Comparison of ENCODE assay signal across 16 cellular contexts in the genomic region with DNA sequence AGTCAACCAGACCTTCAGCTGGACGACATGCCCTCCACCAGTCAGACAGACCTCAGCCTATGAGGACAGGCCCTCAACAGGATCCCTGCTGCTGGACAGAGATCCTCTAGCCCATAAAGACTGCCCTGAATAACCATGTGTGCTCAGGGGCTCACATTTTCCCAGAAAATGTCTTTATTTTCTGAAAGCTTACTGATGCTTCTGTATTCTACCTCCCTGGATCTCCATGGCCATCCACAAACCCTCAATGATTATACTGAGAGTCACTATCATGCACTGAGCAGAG. TPM values are rescaled to one million over a fixed set of nuclear protein-coding genes. Genes with fewer than 3 reads are reported as not detected.
DNase-seq lines count a peak whose midpoint lies in the region; ATAC-seq and TF ChIP-seq lines count a peak whose summit lies in the region.
"Had no signal": no experiment of that assay in that cellular context is flagged by ENCODE, and none has a peak within 500 bp of the region (broad histone marks: within the 10 kb centered on the region; RNA-seq: fewer than 3 reads in every experiment).

No MANE protein-coding gene starts in this region.

- no peaks in the 10 kb centered on the region for H3K36me3 ChIP-seq in CD8-positive, alpha-beta T cell (ENCODE audit: insufficient read depth, low read length)
- H3K36me3 ChIP-seq in naive thymus-derived CD4-positive, alpha-beta T cell (ENCODE audit: control insufficient read depth in 2 of 3, insufficient read depth in 3 of 3, low read length in 3 of 3): no peaks in the 10 kb centered on the region
- H3K36me3 ChIP-seq: prostate gland had no signal

- no peak overlapping the region for H3K27ac Mint-ChIP-seq in T-helper 1 cell treated with Interleukin-12 subunit alpha and Interleukin-12 subunit beta and Interleukin-4 antibody, amounts not matched to agents 30 μg/mL and 1 μg/mL, for 36 hours
- peak overlapping the region; percentile 25 for H3K27ac Mint-ChIP-seq in CD8-positive, alpha-beta T cell
- no peak overlapping the region for H3K27ac Mint-ChIP-seq in WTC11
- H3K27ac Mint-ChIP-seq in naive thymus-derived CD4-positive, alpha-beta T cell: peak overlapping the region in 2 of 9 donors; percentile 42 to 45

- no peaks in the 10 kb centered on the region for H3K27me3 ChIP-seq in CD8-positive, alpha-beta T cell (ENCODE audit: insufficient read depth, low read length)
- H3K27me3 ChIP-seq in naive thymus-derived CD4-positive, alpha-beta T cell (ENCODE audit: control insufficient read depth in 2 of 2, insufficient read depth in 2 of 2, low read length in 2 of 2): no peaks in the 10 kb centered on the region
- H3K27me3 ChIP-seq: stomach had no signal

- intact Hi-C loops in CD8-positive, alpha-beta T cell (cut with DNase I, micrococcal nuclease): no loop called here
- intact Hi-C loops in naive thymus-derived CD4-positive, alpha-beta T cell (cut with micrococcal nuclease): no loop called here

- H3K4me1 Mint-ChIP-seq in T-helper 1 cell treated with Interleukin-12 subunit alpha and Interleukin-12 subunit beta and Interleukin-4 antibody, amounts not matched to agents 30 μg/mL and 1 μg/mL, for 36 hours (ENCODE audit: low read depth): peaks cover 14% of the 10 kb centered on the region
- peaks cover 12% of the 10 kb centered on the region for H3K4me1 Mint-ChIP-seq in CD8-positive, alpha-beta T cell (ENCODE audit: low read depth)
- peaks cover 17% of the 10 kb centered on the region for H3K4me1 Mint-ChIP-seq in WTC11
- H3K4me1 Mint-ChIP-seq in naive thymus-derived CD4-positive, alpha-beta T cell: peaks cover 8 to 17% (median 13%) of the 10 kb centered on the region in 7 donors

- peaks cover 10% of the 10 kb centered on the region for H3K4me1 ChIP-seq in CD8-positive, alpha-beta T cell (ENCODE audit: insufficient read depth, low read length)
- H3K4me1 ChIP-seq in naive thymus-derived CD4-positive, alpha-beta T cell (ENCODE audit: control insufficient read depth in 2 of 2, insufficient read depth in 2 of 2, low read length in 2 of 2): peaks cover 0 to 9% of the 10 kb centered on the region in 2 donors

- H3K4me3 ChIP-seq in CD8-positive, alpha-beta T cell (ENCODE audit: low read depth, low read length): no peak overlapping the region
- no peak overlapping the region for H3K4me3 ChIP-seq in naive thymus-derived CD4-positive, alpha-beta T cell (ENCODE audit: low read length)
- H3K4me3 ChIP-seq: prostate gland had no signal

- H3K27me3 Mint-ChIP-seq in T-helper 1 cell treated with Interleukin-12 subunit alpha and Interleukin-12 subunit beta and Interleukin-4 antibody, amounts not matched to agents 30 μg/mL and 1 μg/mL, for 36 hours (ENCODE audit: low read depth): no peaks in the 10 kb centered on the region
- no peaks in the 10 kb centered on the region for H3K27me3 Mint-ChIP-seq in CD8-positive, alpha-beta T cell (ENCODE audit: low read depth)
- H3K27me3 Mint-ChIP-seq in WTC11 (ENCODE audit: low read depth): peaks cover 35% of the 10 kb centered on the region
- peaks cover 0 to 3% (median 0%) of the 10 kb centered on the region in 5 donors for H3K27me3 Mint-ChIP-seq in naive thymus-derived CD4-positive, alpha-beta T cell

- POLR2A ChIA-PET in CD8-positive, alpha-beta T cell (lab: Charles Lee): interaction anchor here (4.6 kb wide), 1 partner anchor 11 kb away, joined by 31 read pairs; a partner anchor contains a TSS
- POLR2A ChIA-PET in WTC11 (lab: Charles Lee): no interaction called here
- POLR2A ChIA-PET in naive thymus-derived CD4-positive, alpha-beta T cell (lab: Charles Lee): interaction anchor here (0.8 to 5.7 kb wide), 2 partner anchors 11 to 27 kb away, joined by 3 to 58 read pairs; a partner anchor contains a TSS

- H3K4me3 Mint-ChIP-seq in T-helper 1 cell treated with Interleukin-12 subunit alpha and Interleukin-12 subunit beta and Interleukin-4 antibody, amounts not matched to agents 30 μg/mL and 1 μg/mL, for 36 hours: peak overlapping the region; percentile 8
- H3K4me3 Mint-ChIP-seq in CD8-positive, alpha-beta T cell: peak overlapping the region; percentile 83
- H3K4me3 Mint-ChIP-seq in WTC11: peak overlapping the region; percentile 78; the same call in 1 of the 2 replicates
- peak overlapping the region in 9 of 10 donors; percentile 30 to 91 (median 82) for H3K4me3 Mint-ChIP-seq in naive thymus-derived CD4-positive, alpha-beta T cell

- no peaks in the 10 kb centered on the region for H3K9me3 ChIP-seq in CD8-positive, alpha-beta T cell (ENCODE audit: low read length)
- H3K9me3 ChIP-seq in naive thymus-derived CD4-positive, alpha-beta T cell (ENCODE audit: control insufficient read depth in 2 of 3, low read length in 3 of 3): no peaks in the 10 kb centered on the region
- H3K9me3 ChIP-seq: prostate gland, stomach had no signal

- no peak for TF ChIP-seq CTCF in CD8-positive, alpha-beta T cell (IDR thresholded peaks at IDR 0.05)
- TF ChIP-seq CTCF in WTC11 (IDR thresholded peaks at IDR 0.05): no peak

- CTCF ChIA-PET in CD8-positive, alpha-beta T cell (lab: Charles Lee): interaction anchor here (1.2 kb wide), 1 partner anchor 21 kb away, joined by 4 read pairs; no protein-coding TSS in a partner anchor
- CTCF ChIA-PET in WTC11 (lab: Charles Lee): interaction anchor here (1.3 to 3.6 kb wide), 2 partner anchors 19 to 21 kb away, joined by 3 to 13 read pairs; no protein-coding TSS in a partner anchor
- CTCF ChIA-PET in naive thymus-derived CD4-positive, alpha-beta T cell (lab: Charles Lee): interaction anchor here (3.6 kb wide), 1 partner anchor 12 kb away, joined by 19 read pairs; a partner anchor contains a TSS

- DNase-seq in T-helper 1 cell (no peak), WTC11 (ENCODE audit: low spot score) (no peak), DMS 273 (lab: John Stamatoyannopoulos, UW; ENCODE audit: unreplicated experiment) (no peak), NOMO-1 treated with dmso at 0.1 percent for 144 hours (lab: John Stamatoyannopoulos, UW; ENCODE audit: unreplicated experiment) (no peak)
- DNase-seq in CD8-positive, alpha-beta T cell: no peak
- DNase-seq in naive thymus-derived CD4-positive, alpha-beta T cell: no peak
- DNase-seq: activated CD4-positive, alpha-beta T cell treated with anti-CD3 and anti-CD28 coated beads, Interleukin-2, amount 50 U/mL, for 4 hours; activated effector memory CD4-positive, alpha-beta T cell treated with anti-CD3 and anti-CD28 coated beads, Interleukin-2, amount 50 U/mL, for 16 hours; effector CD4-positive, alpha-beta T cell; GDM1; MV-4-11; stomach had no signal

- no peaks in the 10 kb centered on the region for H3K9me3 Mint-ChIP-seq in T-helper 1 cell treated with Interleukin-12 subunit alpha and Interleukin-12 subunit beta and Interleukin-4 antibody, amounts not matched to agents 30 μg/mL and 1 μg/mL, for 36 hours
- no peaks in the 10 kb centered on the region for H3K9me3 Mint-ChIP-seq in CD8-positive, alpha-beta T cell
- no peaks in the 10 kb centered on the region for H3K9me3 Mint-ChIP-seq in WTC11
- no peaks in the 10 kb centered on the region for H3K9me3 Mint-ChIP-seq in naive thymus-derived CD4-positive, alpha-beta T cell

- peaks cover 3% of the 10 kb centered on the region for H3K36me3 Mint-ChIP-seq in T-helper 1 cell treated with Interleukin-12 subunit alpha and Interleukin-12 subunit beta and Interleukin-4 antibody, amounts not matched to agents 30 μg/mL and 1 μg/mL, for 36 hours (ENCODE audit: low read depth)
- H3K36me3 Mint-ChIP-seq in CD8-positive, alpha-beta T cell: peaks cover 5% of the 10 kb centered on the region
- H3K36me3 Mint-ChIP-seq in WTC11: peaks cover 5% of the 10 kb centered on the region; the same call in 1 of the 2 replicates
- peaks cover 0 to 2% (median 0%) of the 10 kb centered on the region in 5 donors for H3K36me3 Mint-ChIP-seq in naive thymus-derived CD4-positive, alpha-beta T cell

- no peak overlapping the region for H3K27ac ChIP-seq in CD8-positive, alpha-beta T cell (ENCODE audit: low read depth, low read length)
- no peak overlapping the region for H3K27ac ChIP-seq in naive thymus-derived CD4-positive, alpha-beta T cell (ENCODE audit: low read depth, low read length)
- H3K27ac ChIP-seq: prostate gland had no signal

- ATAC-seq in CD8-positive, alpha-beta T cell: no peak
- ATAC-seq in WTC11 (no peak), GM21423 (IDR thresholded peaks at IDR 0.05; ENCODE audit: unreplicated experiment) (no peak)
- no peak for ATAC-seq in naive thymus-derived CD4-positive, alpha-beta T cell
- ATAC-seq: HCT116 had no signal

TF ChIP-seq in WTC11, 78 proteins besides CTCF, POLR2A, EP300 and RAD21 (continues in another document):
- TF ChIP-seq IRF2 (CRISPR knock-in tag; IDR thresholded peaks at IDR 0.05; ENCODE audit: borderline replicate concordance, low read depth) (no peak), TEAD1 (CRISPR knock-in tag; IDR thresholded peaks at IDR 0.05) (no peak), NR3C1 (CRISPR knock-in tag; conservative IDR thresholded peaks at IDR 0.05; ENCODE audit: low read depth) (no peak), ZNF416 (CRISPR knock-in tag; IDR thresholded peaks at IDR 0.05) (no peak), RELA (CRISPR knock-in tag; IDR thresholded peaks at IDR 0.05; ENCODE audit: borderline replicate concordance) (no peak), EMX1 (CRISPR knock-in tag; IDR thresholded peaks at IDR 0.05) (no peak)
- TF ChIP-seq, protein P1, sequence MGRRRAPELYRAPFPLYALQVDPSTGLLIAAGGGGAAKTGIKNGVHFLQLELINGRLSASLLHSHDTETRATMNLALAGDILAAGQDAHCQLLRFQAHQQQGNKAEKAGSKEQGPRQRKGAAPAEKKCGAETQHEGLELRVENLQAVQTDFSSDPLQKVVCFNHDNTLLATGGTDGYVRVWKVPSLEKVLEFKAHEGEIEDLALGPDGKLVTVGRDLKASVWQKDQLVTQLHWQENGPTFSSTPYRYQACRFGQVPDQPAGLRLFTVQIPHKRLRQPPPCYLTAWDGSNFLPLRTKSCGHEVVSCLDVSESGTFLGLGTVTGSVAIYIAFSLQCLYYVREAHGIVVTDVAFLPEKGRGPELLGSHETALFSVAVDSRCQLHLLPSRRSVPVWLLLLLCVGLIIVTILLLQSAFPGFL (CRISPR knock-in tag; IDR thresholded peaks at IDR 0.05; ENCODE audit: borderline replicate concordance): no peak

RNA-seq across cellular contexts. Expression of a gene that starts 1.8 kb away (rescaled TPM):
- 10 to 100 TPM; 18.1 to 20.6 TPM for total RNA-seq in CD8-positive, alpha-beta T cell
- total RNA-seq in WTC11 (2021): 15.7 to 21.8 TPM (median 21.0 TPM) in 3 replicates
- 100 to 1,000 TPM in 1 of 5 experiments, 10 to 100 TPM in 4; 43.3 to 112 (median 44.2) TPM for total RNA-seq in naive thymus-derived CD4-positive, alpha-beta T cell
- polyA plus RNA-seq in naive thymus-derived CD4-positive, alpha-beta T cell: 10 to 100 TPM; 39.4 to 53.2 TPM

RNA-seq across cellular contexts. Expression of a gene that starts 11.4 kb away (rescaled TPM):
- total RNA-seq in CD8-positive, alpha-beta T cell: 100 to 1,000 TPM; 108 to 120 TPM
- total RNA-seq in WTC11 (2021): 80.4 to 89.2 TPM (median 85.2 TPM) in 3 replicates
- 10 to 100 TPM; 69.9 to 88.5 (median 79.3) TPM for total RNA-seq in naive thymus-derived CD4-positive, alpha-beta T cell
- 10 to 100 TPM; 76.3 to 82.7 TPM for polyA plus RNA-seq in naive thymus-derived CD4-positive, alpha-beta T cell

Comparison
In these comparisons a context has a peak if more than half of its experiments do, and no peak if none do; other contexts are left out.
1. H3K4me3 Mint-ChIP-seq: peak in every context shown above with its lines; median percentile 83 in CD8-positive, alpha-beta T cell; 82 in naive thymus-derived CD4-positive, alpha-beta T cell; 78 in WTC11; 8 in T-helper 1 cell treated with Interleukin-12 subunit alpha and Interleukin-12 subunit beta and Interleukin-4 antibody, amounts not matched to agents 30 μg/mL and 1 μg/mL, for 36 hours.